22 cellular contexts compared by ENCODE assay signal in genomic region chr18:57251747-57252146, GRCh38.
"Had no signal": no experiment of that assay in that cellular context is flagged by ENCODE, and none has a peak within 500 bp of the region (broad histone marks: within the 10 kb centered on the region; RNA-seq: fewer than 3 reads in every experiment).

No MANE protein-coding gene starts in this region.

- H3K4me3 ChIP-seq: coronary artery, dorsolateral prefrontal cortex, esophagus muscularis mucosa, heart right ventricle, left ventricle myocardium inferior, lower lobe of right lung, mucosa of descending colon had no signal

- H3K4me1 ChIP-seq: esophagus muscularis mucosa, foreskin keratinocyte, heart right ventricle, left ventricle myocardium inferior, lower lobe of right lung had no signal

- H3K36me3 ChIP-seq: esophagus muscularis mucosa, heart right ventricle, left ventricle myocardium inferior, lower lobe of right lung had no signal

- ATAC-seq: foreskin keratinocyte, heart right ventricle, left cardiac atrium, lower lobe of right lung, mucosa of descending colon had no signal

- H3K9me3 ChIP-seq: esophagus muscularis mucosa, heart right ventricle, left ventricle myocardium inferior, lower lobe of right lung, mucosa of descending colon had no signal

- DNase-seq: dermis blood vessel endothelial cell; dorsolateral prefrontal cortex; effector CD4-positive, alpha-beta T cell; effector memory CD4-positive, alpha-beta T cell; foreskin keratinocyte; glutamatergic neuron; head of caudate nucleus; heart right ventricle; hippocampal formation; left cardiac atrium; left ventricle myocardium inferior; lower lobe of right lung; mesenchymal stem cell; mucosa of descending colon; naive B cell had no signal

- FAIRE-seq: colon, endothelial cell of umbilical vein, frontal cortex, islet of Langerhans, keratinocyte had no signal

- H3K27me3 ChIP-seq: foreskin keratinocyte, heart right ventricle had no signal

- H3K27ac ChIP-seq: coronary artery, dorsolateral prefrontal cortex, esophagus muscularis mucosa, foreskin keratinocyte, heart right ventricle, left ventricle myocardium inferior, lower lobe of right lung had no signal
